11 cellular contexts compared by ENCODE assay signal in genomic region chr1:90725961-90726715, GRCh38. TPM values are rescaled to one million over a fixed set of nuclear protein-coding genes. Genes with fewer than 3 reads are reported as not detected.
DNase-seq lines count a peak whose midpoint lies in the region; ATAC-seq, FAIRE-seq and TF ChIP-seq lines count a peak whose summit lies in the region.
"Had no signal": no experiment of that assay in that cellular context is flagged by ENCODE, and none has a peak within 500 bp of the region (broad histone marks: within the 10 kb centered on the region; RNA-seq: fewer than 3 reads in every experiment).

No MANE protein-coding gene starts in this region.

- H3K27me3 ChIP-seq in GM12878 (replicated peaks in 1 of 2; ENCODE audit: control insufficient read depth in 2 of 2, insufficient read depth in 2 of 2, low read length in 1 of 2), result peaks cover 9 to 35% of the 10 kb centered on the region in 2 experiments
- H3K27me3 ChIP-seq in right lobe of liver, result peaks cover 18 to 73% of the 10 kb centered on the region in 2 donors

- WGBS in GM12878 (ENCODE audit: insufficient coverage, insufficient replicate concordance, low lambda C conversion rate, missing lambda C conversion rate), result 55% methylated on average over 35 of the region's 35 CpGs
- 5% methylated on average over 35 of the region's 35 CpGs for WGBS in right lobe of liver (ENCODE audit: insufficient coverage, low coverage, low lambda C conversion rate, missing lambda C conversion rate)

- H3K4me1 ChIP-seq in GM12878 (ENCODE audit: control insufficient read depth, insufficient read depth, low read length) (no peaks in the 10 kb centered on the region), right lobe of liver (peaks cover 0 to 37% (median 6%) of the 10 kb centered on the region in 4 donors)

- H3K9me3 Mint-ChIP-seq in activated CD4-positive, alpha-beta T cell treated with anti-CD3 and anti-CD28 coated beads, Interleukin-2, amount 10 ng/mL, durations not matched to agents 24 days and 14 days, result peaks cover 34% of the 10 kb centered on the region
- peaks cover 11% of the 10 kb centered on the region for H3K9me3 Mint-ChIP-seq in stimulated activated memory B cell treated with anti-CD40 and anti-IgM and Interleukin-4, amounts not matched to agents 10 μg/mL and 1 μg/mL and 100 μg/mL, for 72 hours

- DNase-seq in activated CD4-positive, alpha-beta T cell treated with anti-CD3 and anti-CD28 coated beads, Interleukin-2, amount 10 ng/mL, durations not matched to agents 24 days and 14 days, result no peak
- no peak for DNase-seq in activated CD4-positive, alpha-beta T cell treated with anti-CD3 and anti-CD28 coated beads for 4 hours
- no peak for DNase-seq in GM12878 (ENCODE audit: low read depth, low spot score)
- no peak for DNase-seq in right lobe of liver
- no peak for DNase-seq in COLO668 (lab: John Stamatoyannopoulos, UW; ENCODE audit: unreplicated experiment)
- DNase-seq in stimulated activated CD4-positive, alpha-beta T cell treated with anti-CD3 and anti-CD28 coated beads, Interleukin-4, amount 100 ng/mL, for 24 hours, result no peak
- DNase-seq: left cardiac atrium, NCI-H1105 had no signal

- peak overlapping the region; percentile 12 for H3K4me3 Mint-ChIP-seq in activated CD4-positive, alpha-beta T cell treated with anti-CD3 and anti-CD28 coated beads, Interleukin-2, amount 10 ng/mL, durations not matched to agents 24 days and 14 days
- peak overlapping the region; percentile 18 for H3K4me3 Mint-ChIP-seq in stimulated activated memory B cell treated with anti-CD40 and anti-IgM and Interleukin-4, amounts not matched to agents 10 μg/mL and 1 μg/mL and 100 μg/mL, for 72 hours

- H3K4me2 ChIP-seq in GM12878 (ENCODE audit: control insufficient read depth, insufficient read depth), result no peak overlapping the region

- no peak overlapping the region for H3K9ac ChIP-seq in GM12878 (ENCODE audit: control insufficient read depth, insufficient read depth, low read length)

- BruUV-seq in GM12878 (replicated peaks; lab: Mats Ljungman, UMichigan), result no TSS peak

- CTCF ChIA-PET in GM12878 (lab: Yijun Ruan, JAX), result interaction anchor here (1.1 kb wide), 1 partner anchor 440 kb away, joined by 4 read pairs; no protein-coding TSS in a partner anchor

- H3K36me3 Mint-ChIP-seq in activated CD4-positive, alpha-beta T cell treated with anti-CD3 and anti-CD28 coated beads, Interleukin-2, amount 10 ng/mL, durations not matched to agents 24 days and 14 days (ENCODE audit: low read depth), result peaks cover 15% of the 10 kb centered on the region
- no peaks in the 10 kb centered on the region for H3K36me3 Mint-ChIP-seq in stimulated activated memory B cell treated with anti-CD40 and anti-IgM and Interleukin-4, amounts not matched to agents 10 μg/mL and 1 μg/mL and 100 μg/mL, for 72 hours

- no peak for TF ChIP-seq CTCF in GM12878 (IDR thresholded peaks at IDR 0.05 in 2 of 3, conservative IDR thresholded peaks at IDR 0.05 in 1 of 3; ENCODE audit: control insufficient read depth in 2 of 3, extremely low read depth in 1 of 3, insufficient read depth in 1 of 3, low read depth in 3 of 3, low read length in 3 of 3)
- no peak for TF ChIP-seq CTCF in right lobe of liver (IDR thresholded peaks at IDR 0.05)

- H3K27me3 Mint-ChIP-seq in activated CD4-positive, alpha-beta T cell treated with anti-CD3 and anti-CD28 coated beads, Interleukin-2, amount 10 ng/mL, durations not matched to agents 24 days and 14 days, result peaks cover 95% of the 10 kb centered on the region
- H3K27me3 Mint-ChIP-seq in stimulated activated memory B cell treated with anti-CD40 and anti-IgM and Interleukin-4, amounts not matched to agents 10 μg/mL and 1 μg/mL and 100 μg/mL, for 72 hours, result peaks cover 100% of the 10 kb centered on the region

- H3K27ac Mint-ChIP-seq in activated CD4-positive, alpha-beta T cell treated with anti-CD3 and anti-CD28 coated beads, Interleukin-2, amount 10 ng/mL, durations not matched to agents 24 days and 14 days, result peak overlapping the region; percentile 74
- peak overlapping the region; percentile 35 for H3K27ac Mint-ChIP-seq in stimulated activated memory B cell treated with anti-CD40 and anti-IgM and Interleukin-4, amounts not matched to agents 10 μg/mL and 1 μg/mL and 100 μg/mL, for 72 hours

- RAD21 ChIA-PET in GM12878 (lab: Charles Lee; ENCODE audit: unreplicated experiment), result interaction anchor here (0.7 kb wide), 1 partner anchor 440 kb away, joined by 3 read pairs; no protein-coding TSS in a partner anchor

- POLR2A ChIA-PET in GM12878 (lab: Charles Lee), result no interaction called here

- H2AFZ ChIP-seq in GM12878 (ENCODE audit: control insufficient read depth, low read depth, low read length), result no peak overlapping the region

- in situ Hi-C loops in GM12878 (cut with MboI), result no loop called here

- no peak for TF ChIP-seq EP300 in GM12878 (IDR thresholded peaks at IDR 0.05; ENCODE audit: borderline replicate concordance in 1 of 2, control insufficient read depth in 1 of 2, low read depth in 2 of 2, low read length in 2 of 2)

- no peak for TF ChIP-seq RAD21 in GM12878 (IDR thresholded peaks at IDR 0.05; ENCODE audit: insufficient read depth, low read depth, low read length)

- H3K27ac ChIP-seq in GM12878 (ENCODE audit: control insufficient read depth, insufficient read depth), result no peak overlapping the region
- no peak overlapping the region for H3K27ac ChIP-seq in right lobe of liver

- H3K4me3 ChIP-seq in GM12878 (no peak overlapping the region), right lobe of liver (no peak overlapping the region)

- no peaks in the 10 kb centered on the region for H4K20me1 ChIP-seq in GM12878 (ENCODE audit: control insufficient read depth, insufficient read depth)

- intact Hi-C loops in activated CD4-positive, alpha-beta T cell treated with anti-CD3 and anti-CD28 coated beads, Interleukin-2, amount 10 ng/mL, durations not matched to agents 24 days and 14 days (cut with micrococcal nuclease), result loop anchor here (2.0 kb wide), 1 partner anchor 19 kb away; no protein-coding TSS in a partner anchor
- intact Hi-C loops in GM12878 (cut with micrococcal nuclease; ENCODE audit: unreplicated experiment), result loop anchor here (10.0 kb wide), 1 partner anchor 251 kb away; no protein-coding TSS in a partner anchor
- intact Hi-C loops in right lobe of liver (cut with DNase I), result no loop called here

- TF ChIP-seq POLR2A in GM12878 (IDR thresholded peaks at IDR 0.05; ENCODE audit: low read depth, low read length) (no peak), right lobe of liver (IDR thresholded peaks at IDR 0.05) (no peak)

- SMC1A ChIA-PET in GM12878 (lab: Charles Lee; ENCODE audit: uncharacterized antibody, unreplicated experiment), result interaction anchor here (1.3 kb wide), 1 partner anchor 19 kb away, joined by 3 read pairs; no protein-coding TSS in a partner anchor

- peaks cover 35% of the 10 kb centered on the region for H3K4me1 Mint-ChIP-seq in activated CD4-positive, alpha-beta T cell treated with anti-CD3 and anti-CD28 coated beads, Interleukin-2, amount 10 ng/mL, durations not matched to agents 24 days and 14 days
- peaks cover 60% of the 10 kb centered on the region for H3K4me1 Mint-ChIP-seq in stimulated activated memory B cell treated with anti-CD40 and anti-IgM and Interleukin-4, amounts not matched to agents 10 μg/mL and 1 μg/mL and 100 μg/mL, for 72 hours

- peaks cover 3% of the 10 kb centered on the region; the same call in 2 of the 3 replicates for H3K9me3 ChIP-seq in GM12878 (replicated peaks; ENCODE audit: control insufficient read depth, insufficient read depth, low read length)
- H3K9me3 ChIP-seq in right lobe of liver, result no peaks in the 10 kb centered on the region

- FAIRE-seq in GM12878 (lab: Jason Lieb, UNC), result no peak

- ATAC-seq in GM12878 (no peak), right lobe of liver (peak in 3 of 4 donors; percentile 13 to 20 (median 16)), HG03469 (IDR thresholded peaks at IDR 0.05; ENCODE audit: unreplicated experiment) (no peak)
- no peak for ATAC-seq in stimulated activated memory B cell treated with anti-CD40 and anti-IgM and Interleukin-4, amounts not matched to agents 10 μg/mL and 1 μg/mL and 100 μg/mL, for 72 hours

- no peaks in the 10 kb centered on the region for H3K79me2 ChIP-seq in GM12878 (ENCODE audit: control insufficient read depth, insufficient read depth, low read length)

- H3K36me3 ChIP-seq in GM12878 (ENCODE audit: control insufficient read depth in 2 of 2, insufficient read depth in 2 of 2, low read length in 1 of 2), result no peaks in the 10 kb centered on the region
- H3K36me3 ChIP-seq in right lobe of liver, result no peaks in the 10 kb centered on the region

TF ChIP-seq in GM12878, 131 proteins besides CTCF, POLR2A, EP300 and RAD21 (continues in another document):
- no peak for TF ChIP-seq NFIC (IDR thresholded peaks at IDR 0.05; ENCODE audit: low read depth, low read length)
- no peak for TF ChIP-seq RB1 (IDR thresholded peaks at IDR 0.05; ENCODE audit: borderline replicate concordance)
- TF ChIP-seq SUZ12 (IDR thresholded peaks at IDR 0.05; ENCODE audit: unreplicated experiment), result peak; percentile 52

RNA-seq across cellular contexts. Expression of gene BARHL2, which starts 9.0 kb away (rescaled TPM):
- total RNA-seq in activated CD4-positive, alpha-beta T cell treated with anti-CD3 and anti-CD28 coated beads, Interleukin-2, amount 10 ng/mL, durations not matched to agents 24 days and 14 days, result not detected in 2 replicates
- total RNA-seq in GM12878 (2013; cell fraction: nucleolus; rRNA removed), result not detected in 2 replicates
- not detected in 2 replicates for total RNA-seq in GM12878 (2014; rRNA removed)
- not detected in 2 replicates for total RNA-seq in GM12878 (2014; rRNA removed; fragmentation: Illumina TruSeq; extraction: Trizol)
- not detected in 2 replicates for total RNA-seq in GM12878 (2021)
- not detected for polyA plus RNA-seq in GM12878 (2011; ENCODE audit: low read depth)
- polyA plus RNA-seq in GM12878 (2011; rRNA removed), result not detected in 2 replicates
- not detected in 2 replicates for polyA plus RNA-seq in GM12878 (2011; cell fraction: cytosol; rRNA removed)
- polyA plus RNA-seq in GM12878 (2011; cell fraction: nucleus; rRNA removed), result not detected in 2 replicates
- not detected in 2 replicates for polyA plus RNA-seq in GM12878 (2012)
- not detected in 2 replicates for polyA plus RNA-seq in GM12878 (2014; fragmentation: Illumina TruSeq; extraction: Trizol)
- not detected for polyA plus RNA-seq in GM12878 (2014; fragmentation: Nextera tagmentation; extraction: Ambion mirVana)
- not detected in 2 replicates for polyA plus RNA-seq in GM12878 (2014; rRNA removed)
- polyA plus RNA-seq in GM12878 (2016; fragmentation: Nextera tagmentation; extraction: Ambion mirVana), result not detected
- not detected in 2 replicates for polyA minus RNA-seq in GM12878 (2011; rRNA and poly(A)+ RNA removed)
- not detected in 2 replicates for polyA minus RNA-seq in GM12878 (2011; cell fraction: cytosol; rRNA and poly(A)+ RNA removed)
- polyA minus RNA-seq in GM12878 (2011; cell fraction: nucleus; rRNA and poly(A)+ RNA removed), result not detected in 2 replicates
- total RNA-seq in right lobe of liver, result not detected
- total RNA-seq: left cardiac atrium; T-helper 1 cell treated with Interleukin-12 subunit alpha and Interleukin-12 subunit beta and Interleukin-4 antibody, amounts not matched to agents 30 ng/mL and 1 ng/mL, for 36 hours had no signal

Comparison
In these comparisons a context has a peak if more than half of its experiments do, and no peak if none do; other contexts are left out.
1. ATAC-seq: peak in right lobe of liver (3 of 4); none in GM12878 (single experiment), stimulated activated memory B cell treated with anti-CD40 and anti-IgM and Interleukin-4, amounts not matched to agents 10 μg/mL and 1 μg/mL and 100 μg/mL, for 72 hours (single experiment) and HG03469 (single experiment).
2. intact Hi-C loops: an anchor here in activated CD4-positive, alpha-beta T cell treated with anti-CD3 and anti-CD28 coated beads, Interleukin-2, amount 10 ng/mL, durations not matched to agents 24 days and 14 days (2.0 kb wide) and GM12878 (10.0 kb wide); none called in right lobe of liver.